In genomic region chr13:110913911-110914292, GRCh38 we compare ENCODE assay signal across 8 cellular contexts. TPM values are rescaled to one million over a fixed set of nuclear protein-coding genes. Genes with fewer than 3 reads are reported as not detected.
A peak's percentile ranks its signal among the peaks of the same experiment; 100 is the strongest.
DNase-seq lines count a peak whose midpoint lies in the region; ATAC-seq and TF ChIP-seq lines count a peak whose summit lies in the region.

No MANE protein-coding gene starts in this region.

- TF ChIP-seq CTCF in Caco-2 (IDR thresholded peaks at IDR 0.05; ENCODE audit: insufficient read depth in 1 of 2, low read depth in 1 of 2, low read length in 1 of 2, severe bottlenecking in 1 of 2, unreplicated experiment in 1 of 2) (no peak), MCF 10A (IDR thresholded peaks at IDR 0.05; ENCODE audit: unreplicated experiment) (no peak), lower lobe of right lung (IDR thresholded peaks at IDR 0.05) (no peak), type B pancreatic cell (conservative IDR thresholded peaks at IDR 0.05) (no peak)

- H3K36me3 ChIP-seq in Caco-2 (ENCODE audit: control insufficient read depth, insufficient read depth, low read length) (peaks cover 5% of the 10 kb centered on the region; the same call in 1 of the 2 replicates), KOPT-K1 (ENCODE audit: insufficient read depth, low read length) (peaks cover 28% of the 10 kb centered on the region), lower lobe of right lung (peaks cover 18% of the 10 kb centered on the region)

- peak overlapping the region; percentile 79 for H3K27ac Mint-ChIP-seq in Caco-2 (ENCODE audit: unreplicated experiment)
- H3K27ac Mint-ChIP-seq in MCF 10A (ENCODE audit: low read depth, unreplicated experiment): peak overlapping the region; percentile 80
- peak overlapping the region; percentile 89 for H3K27ac Mint-ChIP-seq in type B pancreatic cell

- H3K4me1 ChIP-seq in Caco-2 (peaks cover 26% of the 10 kb centered on the region), lower lobe of right lung (peaks cover 60% of the 10 kb centered on the region)

- H3K27me3 Mint-ChIP-seq in Caco-2 (ENCODE audit: insufficient read depth, unreplicated experiment) (no peaks in the 10 kb centered on the region), MCF 10A (ENCODE audit: insufficient read depth, unreplicated experiment) (no peaks in the 10 kb centered on the region), type B pancreatic cell (no peaks in the 10 kb centered on the region)

- H3K27ac ChIP-seq in KOPT-K1 (ENCODE audit: low read depth, low read length, poor library complexity, severe bottlenecking) (peak overlapping the region; percentile 94), lower lobe of right lung (peak overlapping the region; percentile 100)

- POLR2A ChIA-PET in Caco-2 (lab: Charles Lee): interaction anchor here (0.7 kb wide), 1 partner anchor 9 kb away, joined by 3 read pairs; no protein-coding TSS in a partner anchor
- POLR2A ChIA-PET in MCF 10A (lab: Yijun Ruan, JAX): interaction anchor here (0.7 to 4.5 kb wide), 19 partner anchors 9 to 566 kb away, joined by 3 to 38 read pairs (median 3); partner anchors contain the start of genes ING1, NAXD and RAB20

- H3K9me3 Mint-ChIP-seq in Caco-2 (ENCODE audit: unreplicated experiment): no peaks in the 10 kb centered on the region
- H3K9me3 Mint-ChIP-seq in MCF 10A (ENCODE audit: unreplicated experiment): no peaks in the 10 kb centered on the region
- H3K9me3 Mint-ChIP-seq in type B pancreatic cell: no peaks in the 10 kb centered on the region

- CTCF ChIA-PET in Caco-2 (lab: Charles Lee): interaction anchor here (1.2 kb wide), 1 partner anchor 154 kb away, joined by 3 read pairs; no protein-coding TSS in a partner anchor
- CTCF ChIA-PET in MCF 10A (lab: Yijun Ruan, JAX): interaction anchor here (0.6 to 2.3 kb wide), 4 partner anchors 9 to 317 kb away, joined by 3 to 7 read pairs (median 4); partner anchors contain the start of gene CARS2

- H3K4me1 Mint-ChIP-seq in Caco-2 (ENCODE audit: low read depth, unreplicated experiment) (peaks cover 14% of the 10 kb centered on the region), MCF 10A (ENCODE audit: insufficient read depth, unreplicated experiment) (peaks cover 28% of the 10 kb centered on the region), type B pancreatic cell (ENCODE audit: unreplicated experiment) (peaks cover 46% of the 10 kb centered on the region)

- BruUV-seq in Caco-2 (replicated peaks; lab: Mats Ljungman, UMichigan) (no TSS peak), MCF 10A (replicated peaks; lab: Mats Ljungman, UMichigan) (no TSS peak)

- H3K36me3 Mint-ChIP-seq in Caco-2 (ENCODE audit: insufficient read depth, unreplicated experiment) (peaks cover 46% of the 10 kb centered on the region), MCF 10A (ENCODE audit: insufficient read depth, unreplicated experiment) (peaks cover 13% of the 10 kb centered on the region), type B pancreatic cell (peaks cover 17% of the 10 kb centered on the region)

- ATAC-seq in lower lobe of right lung (peak in 1 of 2 donors; percentile 23), esophagus mucosa (no peak)

- peak overlapping the region; percentile 71 for H3K4me3 Mint-ChIP-seq in Caco-2 (ENCODE audit: unreplicated experiment)
- peak overlapping the region; percentile 67 for H3K4me3 Mint-ChIP-seq in MCF 10A (ENCODE audit: unreplicated experiment)
- peak overlapping the region; percentile 93 for H3K4me3 Mint-ChIP-seq in type B pancreatic cell

- intact Hi-C loops in Caco-2 (cut with micrococcal nuclease; ENCODE audit: unreplicated experiment) (loop anchor here (2.0 to 10.0 kb wide), 5 partner anchors 19 to 599 kb away; no protein-coding TSS in a partner anchor), MCF 10A (cut with micrococcal nuclease) (loop anchor here (2.0 to 10.0 kb wide), 4 partner anchors 41 to 319 kb away; no protein-coding TSS in a partner anchor), lower lobe of right lung (cut with DNase I) (no loop called here)

- H3K4me3 ChIP-seq in Caco-2 (ENCODE audit: low read depth, low read length) (peak overlapping the region; percentile 95), lower lobe of right lung (peak overlapping the region; percentile 98)

- H3K9me3 ChIP-seq in Caco-2 (no peaks in the 10 kb centered on the region), KOPT-K1 (ENCODE audit: insufficient read depth, low read length, poor library complexity, severe bottlenecking) (no peaks in the 10 kb centered on the region), lower lobe of right lung (no peaks in the 10 kb centered on the region)

- H3K27me3 ChIP-seq in Caco-2 (replicated peaks; ENCODE audit: control insufficient read depth, insufficient read depth, low read length): no peaks in the 10 kb centered on the region
- H3K27me3 ChIP-seq in lower lobe of right lung (ENCODE audit: low read depth): no peaks in the 10 kb centered on the region

- DNase-seq in Caco-2: no peak
- no peak for DNase-seq in MCF 10A (ENCODE audit: unreplicated experiment)
- no peak for DNase-seq in lower lobe of right lung
- DNase-seq in type B pancreatic cell (ENCODE audit: extremely low spot score, unreplicated experiment): no peak
- no peak for DNase-seq in NCI-H1694 treated with DMSO at 0.1 percent for 48 hours (lab: John Stamatoyannopoulos, UW)
- no peak for DNase-seq in kidney glomerular epithelial cell (lab: John Stamatoyannopoulos, UW)

RNA-seq across cellular contexts. Expression of gene ANKRD10, which starts 1.0 kb away (rescaled TPM):
- total RNA-seq in Caco-2 (2022) (123 and 132 TPM in 2 replicates), MCF 10A (2022) (61.7 and 76.0 TPM in 2 replicates), lower lobe of right lung (132 TPM), type B pancreatic cell (ENCODE audit: low replicate concordance) (87.9 and 142 TPM in 2 replicates), esophagus mucosa (24.3 TPM)
